In the genomic region with DNA sequence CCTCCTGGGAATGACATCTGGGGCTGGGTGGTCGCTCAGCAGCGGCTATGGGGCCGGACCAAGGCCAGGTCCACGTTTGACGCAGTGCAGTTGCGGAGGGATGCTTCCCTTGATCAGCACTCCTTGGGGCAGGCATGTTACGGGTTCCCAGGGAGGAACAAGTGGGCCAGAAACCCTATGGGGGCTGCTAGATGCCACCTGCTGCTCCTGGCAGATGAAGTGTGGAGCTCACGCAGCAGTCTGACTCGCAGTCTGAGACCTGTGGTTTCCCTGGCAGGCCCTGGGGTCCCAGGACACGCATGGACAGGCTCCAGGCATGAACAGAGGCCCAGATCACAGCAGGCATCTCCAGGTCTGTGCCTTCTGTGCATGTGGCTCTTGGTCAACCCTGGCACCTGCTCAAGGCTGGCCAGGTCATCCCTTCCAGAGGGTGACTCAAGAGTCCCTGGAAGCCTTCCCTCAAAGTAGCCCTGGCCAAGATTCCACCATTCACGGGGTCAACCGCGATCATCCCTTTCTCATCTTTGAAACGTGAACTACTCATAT, we compare ENCODE assay signal across 17 cellular contexts. TPM values are rescaled to one million over a fixed set of nuclear protein-coding genes. Genes with fewer than 3 reads are reported as not detected.
A peak's percentile ranks its signal among the peaks of the same experiment; 100 is the strongest.
DNase-seq lines count a peak whose midpoint lies in the region; ATAC-seq and TF ChIP-seq lines count a peak whose summit lies in the region.
"Had no signal": no experiment of that assay in that cellular context is flagged by ENCODE, and none has a peak within 500 bp of the region (broad histone marks: within the 10 kb centered on the region; RNA-seq: fewer than 3 reads in every experiment).

No MANE protein-coding gene starts in this region.

- peaks cover 14% of the 10 kb centered on the region for H3K4me1 ChIP-seq in mammary epithelial cell (ENCODE audit: insufficient read depth, low read length)

- no peak overlapping the region for H3K9ac ChIP-seq in mammary epithelial cell (ENCODE audit: insufficient read depth, low read length)

- ATAC-seq in GM21367 (IDR thresholded peaks at IDR 0.05; ENCODE audit: unreplicated experiment): no peak
- ATAC-seq: GM12878, T-cell had no signal

- intact Hi-C loops in mammary epithelial cell (cut with micrococcal nuclease): no loop called here
- intact Hi-C loops in activated CD4-positive, alpha-beta memory T cell treated with anti-CD3 and anti-CD28 coated beads for 36 hours (cut with micrococcal nuclease): no loop called here

- H3K36me3 ChIP-seq in mammary epithelial cell (ENCODE audit: insufficient read depth, low read length): no peaks in the 10 kb centered on the region

- CTCF ChIA-PET in AG04450 (lab: Charles Lee) (no interaction called here), mammary epithelial cell (lab: Charles Lee; ENCODE audit: low non-redundant PET) (no interaction called here)
- CTCF ChIA-PET in activated CD4-positive, alpha-beta memory T cell treated with anti-CD3 and anti-CD28 coated beads for 36 hours (lab: Charles Lee): interaction anchor here (0.7 kb wide), 1 partner anchor 26 kb away, joined by 4 read pairs; no protein-coding TSS in a partner anchor

- H2AFZ ChIP-seq in mammary epithelial cell (ENCODE audit: low read depth, low read length): no peak overlapping the region

- in situ Hi-C loops in mammary epithelial cell (cut with MboI; ENCODE audit: low sequenced_read_pairs in 2 of 2): no loop called here

- no peak overlapping the region for H3K4me3 ChIP-seq in AG04450 (ENCODE audit: low read depth, low read length)
- no peak overlapping the region for H3K4me3 ChIP-seq in mammary epithelial cell (replicated peaks in 1 of 3; ENCODE audit: insufficient read depth in 1 of 3, low read depth in 2 of 3, low read length in 3 of 3)
- H3K4me3 ChIP-seq: GM12878 had no signal

- H3K4me2 ChIP-seq in mammary epithelial cell (ENCODE audit: insufficient read depth, low read depth, low read length): no peak overlapping the region

- H3K4me1 Mint-ChIP-seq in HFFc6 (ENCODE audit: low read depth): peaks cover 72% of the 10 kb centered on the region
- H3K4me1 Mint-ChIP-seq in activated CD4-positive, alpha-beta memory T cell treated with anti-CD3 and anti-CD28 coated beads for 36 hours (ENCODE audit: low read depth): peaks cover 5% of the 10 kb centered on the region
- H3K4me1 Mint-ChIP-seq: memory B cell, T-cell had no signal

- H3K27me3 ChIP-seq in AG04450 (ENCODE audit: control insufficient read depth, insufficient read depth, low read length) (no peaks in the 10 kb centered on the region), mammary epithelial cell (ENCODE audit: insufficient read depth, low read length) (no peaks in the 10 kb centered on the region)

- peaks cover 2% of the 10 kb centered on the region; the same call in 1 of the 2 replicates for H3K9me3 ChIP-seq in AG04450 (ENCODE audit: control insufficient read depth, insufficient read depth, low read length)
- H3K9me3 ChIP-seq in mammary epithelial cell (replicated peaks; ENCODE audit: insufficient read depth, low read length): no peaks in the 10 kb centered on the region

- 62% methylated on average over 14 of the region's 14 CpGs for WGBS in mammary epithelial cell (ENCODE audit: low coverage, missing lambda C conversion rate)

- no peaks in the 10 kb centered on the region for H3K36me3 Mint-ChIP-seq in HFFc6 (ENCODE audit: low read depth)
- H3K36me3 Mint-ChIP-seq in activated CD4-positive, alpha-beta memory T cell treated with anti-CD3 and anti-CD28 coated beads for 36 hours: no peaks in the 10 kb centered on the region
- H3K36me3 Mint-ChIP-seq: memory B cell, T-cell had no signal

- no TSS peak for BruUV-seq in mammary epithelial cell (replicated peaks; lab: Mats Ljungman, UMichigan)

- TF ChIP-seq CTCF in AG04450 (IDR thresholded peaks at IDR 0.05; ENCODE audit: low read depth, low read length) (no peak), HFFc6 (IDR thresholded peaks at IDR 0.05) (no peak), mammary epithelial cell (conservative IDR thresholded peaks at IDR 0.05 in 1 of 2, IDR thresholded peaks at IDR 0.05 in 1 of 2; ENCODE audit: extremely low read depth in 1 of 2, insufficient read depth in 1 of 2, low read depth in 1 of 2, low read length in 2 of 2) (no peak)

- no peaks in the 10 kb centered on the region for H3K9me3 Mint-ChIP-seq in HFFc6
- no peaks in the 10 kb centered on the region for H3K9me3 Mint-ChIP-seq in activated CD4-positive, alpha-beta memory T cell treated with anti-CD3 and anti-CD28 coated beads for 36 hours
- H3K9me3 Mint-ChIP-seq: brain, T-cell had no signal

- dilution Hi-C loops in mammary epithelial cell (cut with HindIII; ENCODE audit: low sequenced_read_pairs): no loop called here

- no peak overlapping the region for H3K27ac Mint-ChIP-seq in HFFc6
- H3K27ac Mint-ChIP-seq in activated CD4-positive, alpha-beta memory T cell treated with anti-CD3 and anti-CD28 coated beads for 36 hours: no peak overlapping the region
- H3K27ac Mint-ChIP-seq: memory B cell, T-cell had no signal

- H3K27ac ChIP-seq in AG04450 (ENCODE audit: low read depth, low read length) (no peak overlapping the region), mammary epithelial cell (ENCODE audit: insufficient read depth, low read depth, low read length) (no peak overlapping the region)

- DNase-seq in AG04450 (ENCODE audit: low read depth, low spot score) (peak; percentile 42), HFFc6 (peak; percentile 61), mammary epithelial cell (peak; percentile 14), kidney glomerular epithelial cell (lab: John Stamatoyannopoulos, UW) (peak; percentile 5), NK-92 (lab: John Stamatoyannopoulos, UW; ENCODE audit: unreplicated experiment) (no peak), ureter (ENCODE audit: low spot score) (no peak)
- DNase-seq in activated CD4-positive, alpha-beta memory T cell treated with anti-CD3 and anti-CD28 coated beads for 36 hours: no peak
- DNase-seq: MV-4-11; NCI-H226; occipital lobe; stimulated activated CD8-positive, alpha-beta memory T cell treated with anti-CD3 and anti-CD28 coated beads, Interleukin-4, amount 100 ng/mL, for 48 hours; T-cell; trophoblast cell had no signal

- H4K20me1 ChIP-seq in mammary epithelial cell (ENCODE audit: insufficient read depth, low read length): no peaks in the 10 kb centered on the region

- H3K4me3 Mint-ChIP-seq in HFFc6: no peak overlapping the region
- H3K4me3 Mint-ChIP-seq in activated CD4-positive, alpha-beta memory T cell treated with anti-CD3 and anti-CD28 coated beads for 36 hours: no peak overlapping the region
- H3K4me3 Mint-ChIP-seq: brain, memory B cell, T-cell had no signal

- POLR2A ChIA-PET in AG04450 (lab: Yijun Ruan, JAX): no interaction called here
- POLR2A ChIA-PET in activated CD4-positive, alpha-beta memory T cell treated with anti-CD3 and anti-CD28 coated beads for 36 hours (lab: Charles Lee): no interaction called here

- no peaks in the 10 kb centered on the region for H3K79me2 ChIP-seq in mammary epithelial cell (ENCODE audit: insufficient read depth, low read length)

- H3K27me3 Mint-ChIP-seq in HFFc6 (ENCODE audit: insufficient read depth): peaks cover 8% of the 10 kb centered on the region
- H3K27me3 Mint-ChIP-seq in activated CD4-positive, alpha-beta memory T cell treated with anti-CD3 and anti-CD28 coated beads for 36 hours: peaks cover 13% of the 10 kb centered on the region

RNA-seq across cellular contexts. Expression of a gene that starts 20.0 kb away (rescaled TPM):
- polyA plus RNA-seq in AG04450 (2011; rRNA removed) (1.0 and 1.1 TPM in 2 replicates), mammary epithelial cell (0.26 TPM)
- polyA minus RNA-seq in AG04450 (2011; rRNA and poly(A)+ RNA removed): 1.7 TPM in 2 replicates
- under 1 TPM in 3 of 6 experiments, not detected in 3; 0.14 to 0.26 (median 0.18) TPM for total RNA-seq in HFFc6 (2021; fragmentation: NEBNext Ultra II Directional; extraction: Animal tissue kit (Norgen Biotek cat#: 25700))
- total RNA-seq in mammary epithelial cell (1 to 10 TPM in 1 of 2 donors, under 1 TPM in 1; 0.54 to 2.5 TPM), ureter (0.60 TPM)
- polyA minus RNA-seq in mammary epithelial cell: not detected
- total RNA-seq in activated CD4-positive, alpha-beta memory T cell treated with anti-CD3 and anti-CD28 coated beads for 36 hours: not detected
- total RNA-seq: GM12878, T-cell had no signal
- polyA plus RNA-seq: GM12878 had no signal

Comparison
In these comparisons a context has a peak if more than half of its experiments do, and no peak if none do; other contexts are left out.
1. DNase-seq: peak in AG04450 (single experiment), HFFc6 (single experiment), mammary epithelial cell (single experiment) and kidney glomerular epithelial cell (single experiment); none in NK-92 (single experiment), ureter (single experiment) and activated CD4-positive, alpha-beta memory T cell treated with anti-CD3 and anti-CD28 coated beads for 36 hours (single experiment).